ENCODE assay signal across 9 cellular contexts in the genomic region with DNA sequence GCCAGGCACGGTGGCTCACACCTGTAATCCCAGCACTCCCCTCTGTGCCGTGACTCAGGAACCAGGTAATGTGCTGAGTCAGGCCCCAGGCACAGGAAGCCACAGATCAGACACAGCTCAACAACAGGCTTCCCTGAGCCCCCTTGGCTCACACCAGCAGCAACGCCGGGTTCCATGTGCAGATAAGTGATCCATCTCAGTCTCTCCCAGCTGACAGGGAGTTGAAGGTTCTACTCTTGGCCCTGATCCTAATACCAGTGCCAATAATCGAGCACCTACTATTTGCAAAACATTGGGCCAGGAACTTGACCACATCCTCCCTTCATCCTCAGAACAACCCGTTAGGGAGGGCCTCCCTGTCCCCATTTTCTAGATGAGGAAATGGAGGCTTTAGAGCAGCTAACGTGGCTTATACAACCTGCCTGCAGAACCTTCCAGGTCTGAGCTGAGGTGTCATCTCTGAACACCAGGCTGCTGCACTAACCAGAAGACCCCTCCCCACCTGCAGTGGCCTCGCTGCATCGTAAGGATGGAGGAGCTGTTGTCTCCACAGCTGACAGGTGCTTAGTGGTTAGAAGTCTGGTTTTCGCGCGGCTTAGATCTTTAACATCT.
A peak's percentile ranks its signal among the peaks of the same experiment; 100 is the strongest.
DNase-seq lines count a peak whose midpoint lies in the region; ATAC-seq, FAIRE-seq and TF ChIP-seq lines count a peak whose summit lies in the region.
"Had no signal": no experiment of that assay in that cellular context is flagged by ENCODE, and none has a peak within 500 bp of the region (broad histone marks: within the 10 kb centered on the region; RNA-seq: fewer than 3 reads in every experiment).

No MANE protein-coding gene starts in this region.

- no peak for TF ChIP-seq POLR2A in GM12878 (IDR thresholded peaks at IDR 0.05; ENCODE audit: low read depth, low read length)

- 19% methylated on average over 12 of the region's 12 CpGs for WGBS in GM12878 (ENCODE audit: insufficient coverage, insufficient replicate concordance, low lambda C conversion rate, missing lambda C conversion rate)

- POLR2A ChIA-PET in GM12878 (lab: Charles Lee) = interaction anchor here (0.7 to 4.3 kb wide), 6 partner anchors 10 to 609 kb away, joined by 3 to 32 read pairs (median 5); partner anchors contain the start of genes AMZ2 and WIPI1

- ATAC-seq in GM21515 (IDR thresholded peaks at IDR 0.05; ENCODE audit: unreplicated experiment) = peak; percentile 36
- ATAC-seq in GM12878 = peak; percentile 59
- ATAC-seq in HG02938 (IDR thresholded peaks at IDR 0.05; ENCODE audit: unreplicated experiment) = no peak

- no peak for TF ChIP-seq CTCF in SU-DHL-6 (IDR thresholded peaks at IDR 0.05; ENCODE audit: insufficient read depth, low read length, poor library complexity, severe bottlenecking)
- TF ChIP-seq CTCF in GM12878 (IDR thresholded peaks at IDR 0.05 in 2 of 3, conservative IDR thresholded peaks at IDR 0.05 in 1 of 3; ENCODE audit: control insufficient read depth in 2 of 3, extremely low read depth in 1 of 3, insufficient read depth in 1 of 3, low read depth in 3 of 3, low read length in 3 of 3) = no peak

- SMC1A ChIA-PET in GM12878 (lab: Charles Lee; ENCODE audit: uncharacterized antibody, unreplicated experiment) = interaction anchor here (0.6 to 8.8 kb wide), 12 partner anchors 9 to 316 kb away, joined by 3 to 60 read pairs (median 4); partner anchors contain the start of gene WIPI1

- CTCF ChIA-PET in GM12878 (lab: Yijun Ruan, JAX) = interaction anchor here (0.6 to 8.2 kb wide), 7 partner anchors 9 to 65 kb away, joined by 4 to 90 read pairs (median 5); partner anchors contain the start of gene AMZ2

- in situ Hi-C loops in GM12878 (cut with MboI) = loop anchor here (5.0 kb wide), 1 partner anchor 274 kb away; the partner anchor contains the start of gene WIPI1

- H3K36me3 ChIP-seq in SU-DHL-6 (ENCODE audit: low read length) (peaks cover 19% of the 10 kb centered on the region), GM12878 (ENCODE audit: control insufficient read depth in 2 of 2, insufficient read depth in 2 of 2, low read length in 1 of 2) (no peaks in the 10 kb centered on the region), SJCRH30 (no peaks in the 10 kb centered on the region)
- H3K36me3 ChIP-seq: neutrophil had no signal

- H3F3A ChIP-seq in SU-DHL-6 (ENCODE audit: insufficient read depth) = peaks cover 54% of the 10 kb centered on the region

- DNase-seq in GM12878 (ENCODE audit: low read depth, low spot score) = no peak
- DNase-seq in stimulated activated naive CD4-positive, alpha-beta T cell (lab: John Stamatoyannopoulos, UW) = peak; percentile 39 to 67 (median 59)
- DNase-seq in A172 (ENCODE audit: low spot score) = no peak
- DNase-seq in SJCRH30 = no peak
- no peak for DNase-seq in NCI-H2029 (lab: John Stamatoyannopoulos, UW)

- intact Hi-C loops in GM12878 (cut with micrococcal nuclease; ENCODE audit: unreplicated experiment) = loop anchor here (2.0 to 5.0 kb wide), 2 partner anchors 18 to 64 kb away; partner anchors contain the start of gene AMZ2

- H4K20me1 ChIP-seq in SU-DHL-6 (ENCODE audit: low read depth, low read length) (0 out of 2 replicates have a peak, but pooled peaks cover 3% of the 10 kb centered on the region), GM12878 (ENCODE audit: control insufficient read depth, insufficient read depth) (no peaks in the 10 kb centered on the region)

- no TSS peak for BruUV-seq in GM12878 (replicated peaks; lab: Mats Ljungman, UMichigan)

- TF ChIP-seq RAD21 in GM12878 (IDR thresholded peaks at IDR 0.05; ENCODE audit: insufficient read depth, low read depth, low read length) = no peak

- H3K4me2 ChIP-seq in SU-DHL-6 (ENCODE audit: low read depth, low read length, poor library complexity, severe bottlenecking) (peak overlapping the region; percentile 89), GM12878 (ENCODE audit: control insufficient read depth, insufficient read depth) (peak overlapping the region; percentile 52)

- H3K27me3 ChIP-seq in SU-DHL-6 (ENCODE audit: low read length) (no peaks in the 10 kb centered on the region), GM12878 (replicated peaks in 1 of 2; ENCODE audit: control insufficient read depth in 2 of 2, insufficient read depth in 2 of 2, low read length in 1 of 2) (no peaks in the 10 kb centered on the region), SJCRH30 (no peaks in the 10 kb centered on the region)

- RAD21 ChIA-PET in GM12878 (lab: Charles Lee; ENCODE audit: unreplicated experiment) = interaction anchor here (0.8 to 7.3 kb wide), 9 partner anchors 10 to 276 kb away, joined by 3 to 49 read pairs (median 6); partner anchors contain the start of genes AMZ2 and WIPI1

- H2AFZ ChIP-seq in SU-DHL-6 (ENCODE audit: low read depth, low read length, severe bottlenecking) (no peak overlapping the region), GM12878 (ENCODE audit: control insufficient read depth, low read depth, low read length) (peak overlapping the region; percentile 79)

- H3K9ac ChIP-seq in SU-DHL-6 (ENCODE audit: low read length) (peak overlapping the region; percentile 84), GM12878 (ENCODE audit: control insufficient read depth, insufficient read depth, low read length) (peak overlapping the region; percentile 47; the same call in 1 of the 2 replicates)

- H3K9me2 ChIP-seq in SU-DHL-6 (replicated peaks; ENCODE audit: insufficient read depth, low read length) = no peaks in the 10 kb centered on the region

- H3K9me3 ChIP-seq in SU-DHL-6 (ENCODE audit: insufficient read depth, low read length) (peaks cover 4% of the 10 kb centered on the region; the same call in 1 of the 2 replicates), GM12878 (replicated peaks; ENCODE audit: control insufficient read depth, insufficient read depth, low read length) (no peaks in the 10 kb centered on the region; the same call in 2 of the 3 replicates), SJCRH30 (replicated peaks) (no peaks in the 10 kb centered on the region)
- H3K9me3 ChIP-seq: neutrophil had no signal

- H3K4me1 ChIP-seq in GM12878 (ENCODE audit: control insufficient read depth, insufficient read depth, low read length) (peaks cover 34% of the 10 kb centered on the region), SJCRH30 (peaks cover 5% of the 10 kb centered on the region; the same call in 1 of the 2 replicates)

- peak overlapping the region; percentile 57 for H3K4me3 ChIP-seq in SU-DHL-6 (ENCODE audit: insufficient read depth, low read length, poor library complexity, severe bottlenecking)
- H3K4me3 ChIP-seq in GM12878 = peak overlapping the region; percentile 61
- H3K4me3 ChIP-seq in SJCRH30 = no peak overlapping the region

- no peak for TF ChIP-seq EP300 in GM12878 (IDR thresholded peaks at IDR 0.05; ENCODE audit: borderline replicate concordance in 1 of 2, control insufficient read depth in 1 of 2, low read depth in 2 of 2, low read length in 2 of 2)

- peak overlapping the region; percentile 95 for H3K27ac ChIP-seq in SU-DHL-6 (ENCODE audit: low read depth, low read length)
- H3K27ac ChIP-seq in GM12878 (ENCODE audit: control insufficient read depth, insufficient read depth) = peak overlapping the region; percentile 78
- no peak overlapping the region for H3K27ac ChIP-seq in SJCRH30
- H3K27ac ChIP-seq: neutrophil had no signal

- FAIRE-seq in GM12878 (lab: Jason Lieb, UNC) = peak; percentile 13

- H3K79me2 ChIP-seq in SU-DHL-6 (ENCODE audit: insufficient read depth, low read length) = peaks cover 64% of the 10 kb centered on the region
- peaks cover 10% of the 10 kb centered on the region for H3K79me2 ChIP-seq in GM12878 (ENCODE audit: control insufficient read depth, insufficient read depth, low read length)

TF ChIP-seq in GM12878, 131 proteins besides CTCF, POLR2A, EP300 and RAD21 (continues in another document):
- TF ChIP-seq IKZF2 (IDR thresholded peaks at IDR 0.05) (peak; percentile 53 to 63; a peak in 2 of 4 replicates), IRF3 (IDR thresholded peaks at IDR 0.05) (no peak), TCF3 (IDR thresholded peaks at IDR 0.05; ENCODE audit: borderline replicate concordance, insufficient read depth, low read depth, low read length) (0 out of 2 replicates have a peak, but pooled peaks have one; percentile 56), BACH1 (IDR thresholded peaks at IDR 0.05; ENCODE audit: borderline replicate concordance) (peak; percentile 99), POLR2AphosphoS5 (IDR thresholded peaks at IDR 0.05; ENCODE audit: low read length) (no peak), CBFB (IDR thresholded peaks at IDR 0.05; ENCODE audit: low read depth) (0 out of 2 replicates have a peak, but pooled peaks have one; percentile 66), CBX5 (IDR thresholded peaks at IDR 0.05; ENCODE audit: low read depth) (no peak)

Comparison
In these comparisons a context has a peak if more than half of its experiments do, and no peak if none do; other contexts are left out.
1. DNase-seq: peak in stimulated activated naive CD4-positive, alpha-beta T cell (6 of 6); none in GM12878 (single experiment), A172 (single experiment), SJCRH30 (0 of 2) and NCI-H2029 (single experiment).